Comparison of ENCODE assay signal across 1 cellular context in genomic region chr17:77326636-77327035, GRCh38.
TF ChIP-seq lines count a peak whose summit lies in the region.

No MANE protein-coding gene starts in this region.

TF ChIP-seq in IMR-90, 13 proteins besides CTCF, POLR2A, EP300 and RAD21 (continued from another document):
- TF ChIP-seq CEBPB (IDR thresholded peaks at IDR 0.05; ENCODE audit: low read depth, low read length): no peak
- TF ChIP-seq MAFK (IDR thresholded peaks at IDR 0.05; ENCODE audit: low read depth, low read length): no peak
- no peak for TF ChIP-seq RFX5 (IDR thresholded peaks at IDR 0.05; ENCODE audit: low read depth, low read length)
- TF ChIP-seq USF2 (IDR thresholded peaks at IDR 0.05; ENCODE audit: low read depth, low read length): no peak
- no peak for TF ChIP-seq SMC3 (IDR thresholded peaks at IDR 0.05; ENCODE audit: low read depth, low read length)
- no peak for TF ChIP-seq BHLHE40 (IDR thresholded peaks at IDR 0.05; ENCODE audit: low read depth, low read length)
- no peak for TF ChIP-seq CHD1 (IDR thresholded peaks at IDR 0.05; ENCODE audit: low read depth, low read length)
- no peak for TF ChIP-seq FOS (IDR thresholded peaks at IDR 0.05; ENCODE audit: low read depth, low read length)
- no peak for TF ChIP-seq ELK1 (IDR thresholded peaks at IDR 0.05; ENCODE audit: borderline replicate concordance, low read depth, low read length)
TF ChIP-seq in IMR-90: peak in this region for 0.
